Comparison of ENCODE assay signal across 8 cellular contexts in the genomic region with DNA sequence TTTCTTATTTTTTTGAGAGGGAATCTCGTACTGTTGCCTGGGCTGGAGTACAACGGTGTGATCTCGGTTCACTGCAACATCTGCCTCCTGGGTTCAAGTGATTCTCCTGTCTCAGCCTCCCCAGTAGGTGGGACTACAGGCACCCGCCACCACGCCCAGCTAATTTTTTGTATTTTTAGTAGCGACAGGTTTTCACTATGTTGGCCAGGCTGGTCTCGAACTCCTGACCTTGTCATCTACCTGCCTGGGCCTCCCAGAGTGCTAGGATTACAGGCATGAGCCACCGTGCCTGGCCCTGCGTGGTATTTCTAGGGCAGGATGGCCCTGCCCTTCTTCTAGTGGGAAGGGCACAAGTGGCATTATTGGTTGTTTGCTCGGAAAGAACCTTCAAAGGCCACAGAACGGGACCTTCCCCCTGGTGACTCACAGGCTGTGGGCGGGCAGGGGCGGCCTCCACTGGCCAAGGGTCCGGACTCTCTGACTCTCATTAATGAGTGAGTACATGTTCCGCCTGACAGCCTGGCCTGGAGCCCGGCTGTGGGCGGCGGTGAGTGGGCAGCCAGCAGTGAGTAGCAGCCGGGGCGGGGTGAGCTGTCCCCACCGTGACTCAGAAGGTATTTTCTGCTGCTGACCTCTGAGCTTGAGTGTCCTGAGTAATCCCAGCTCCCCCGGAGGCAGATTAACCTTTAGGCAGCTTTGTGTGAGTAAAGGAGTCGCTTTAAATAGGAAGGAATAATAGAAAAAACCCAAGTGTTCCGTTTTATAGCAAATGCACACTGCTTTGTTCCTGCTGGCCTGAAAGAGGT. TPM values are rescaled to one million over a fixed set of nuclear protein-coding genes. Genes with fewer than 3 reads are reported as not detected.
DNase-seq lines count a peak whose midpoint lies in the region; ATAC-seq and TF ChIP-seq lines count a peak whose summit lies in the region.

No MANE protein-coding gene starts in this region.

- H3K27me3 ChIP-seq in left lung, result no peaks in the 10 kb centered on the region

- H3K9me3 ChIP-seq in left lung, result no peaks in the 10 kb centered on the region

- DNase-seq in DMS79 treated with DMSO at 0.1 percent for 48 hours (lab: John Stamatoyannopoulos, UW) (peak; percentile 50), KBM-7 (peak; percentile 73), choroid plexus epithelial cell (ENCODE audit: low read depth) (peak; percentile 97), left lung (peak; percentile 96 to 99), NCI-H128 (lab: John Stamatoyannopoulos, UW; ENCODE audit: unreplicated experiment) (no peak)
- peak in 3 of 4 experiments; percentile 18 to 44 (median 37) for DNase-seq in activated CD4-positive, CD25-positive, alpha-beta regulatory T cell (lab: John Stamatoyannopoulos, UW)
- peak; percentile 63 to 66 for DNase-seq in stimulated activated CD4-positive, alpha-beta T cell treated with anti-CD3 and anti-CD28 coated beads, Interleukin-2, amount 100 ng/mL, for 48 hours

- in situ Hi-C loops in KBM-7 (cut with MboI; ENCODE audit: low pct_unique_long_range_greater_than_20kb, low sequenced_read_pairs), result no loop called here

- H3K4me1 ChIP-seq in left lung, result peaks cover 48 to 91% of the 10 kb centered on the region in 2 donors

- intact Hi-C loops in left lung (cut with DNase I), result no loop called here

- H3K4me3 ChIP-seq in choroid plexus epithelial cell (ENCODE audit: low read depth, low read length), result peak overlapping the region; percentile 26
- H3K4me3 ChIP-seq in left lung, result peak overlapping the region in 1 of 2 donors; percentile 18

- H3K36me3 ChIP-seq in left lung, result peaks cover 0 to 5% of the 10 kb centered on the region in 2 donors

- ATAC-seq in GM21528 (IDR thresholded peaks at IDR 0.05; ENCODE audit: low FRiP score, unreplicated experiment), result peak; percentile 40
- ATAC-seq in left lung, result peak; percentile 84

- TF ChIP-seq CTCF in choroid plexus epithelial cell (conservative IDR thresholded peaks at IDR 0.05; ENCODE audit: low read depth, low read length) (no peak), left lung (IDR thresholded peaks at IDR 0.05) (no peak)

- H3K27ac ChIP-seq in left lung, result peak overlapping the region; percentile 90 to 97

RNA-seq across cellular contexts. Expression of a gene that starts 5.1 kb away (rescaled TPM):
- total RNA-seq in left lung, result 10 to 100 TPM; 28.9 to 43.0 TPM

RNA-seq across cellular contexts. Expression of a gene that starts 17.5 kb away (rescaled TPM):
- total RNA-seq in left lung, result 100 to 1,000 TPM; 109 to 128 TPM
